In genomic region chr7:37920305-37920618, GRCh38 we compare ENCODE assay signal across 8 cellular contexts. TPM values are rescaled to one million over a fixed set of nuclear protein-coding genes. Genes with fewer than 3 reads are reported as not detected.
DNase-seq lines count a peak whose midpoint lies in the region; ATAC-seq, FAIRE-seq and TF ChIP-seq lines count a peak whose summit lies in the region.

No MANE protein-coding gene starts in this region.

- peaks cover 60% of the 10 kb centered on the region for H3K27me3 Mint-ChIP-seq in WTC11 (ENCODE audit: low read depth)

- peaks cover 3% of the 10 kb centered on the region; the same call in 1 of the 2 replicates for H3K36me3 Mint-ChIP-seq in WTC11

- H3K9ac ChIP-seq in skeletal muscle tissue (ENCODE audit: low read depth in 1 of 3, low read length in 3 of 3), result peak overlapping the region; percentile 87 to 96 (median 96)

- FAIRE-seq in GM12891 (lab: Jason Lieb, UNC), result peak; percentile 87

- no CpG with 5 or more reads among the region's 7 CpGs for WGBS in iPS DF 6.9 (ENCODE audit: insufficient coverage, insufficient read length)

- POLR2A ChIA-PET in WTC11 (lab: Charles Lee), result no interaction called here

- TF ChIP-seq CTCF in WTC11 (IDR thresholded peaks at IDR 0.05) (no peak), GM20000 (IDR thresholded peaks at IDR 0.05; ENCODE audit: extremely low read depth, missing control alignments) (no peak)

- H3K9me3 ChIP-seq in iPS DF 6.9 (ENCODE audit: control insufficient read depth, insufficient read depth, low read length) (no peaks in the 10 kb centered on the region), skeletal muscle tissue (ENCODE audit: control insufficient read depth in 3 of 3, low read length in 3 of 3) (no peaks in the 10 kb centered on the region)

- H3K27me3 ChIP-seq in iPS DF 6.9 (ENCODE audit: control insufficient read depth, insufficient read depth, low read length), result peaks cover 10% of the 10 kb centered on the region; the same call in 1 of the 2 replicates
- peaks cover 8 to 10% (median 8%) of the 10 kb centered on the region in 3 donors for H3K27me3 ChIP-seq in skeletal muscle tissue (ENCODE audit: control insufficient read depth in 3 of 3, insufficient read depth in 3 of 3, low read length in 3 of 3)

- H3K27ac ChIP-seq in iPS DF 6.9 (ENCODE audit: low read length) (no peak overlapping the region), skeletal muscle tissue (ENCODE audit: low read depth, low read length) (peak overlapping the region; percentile 92)

- ATAC-seq in WTC11 (no peak), left lobe of liver (no peak)

- H3K36me3 ChIP-seq in iPS DF 6.9 (ENCODE audit: control insufficient read depth, insufficient read depth, low read length) (no peaks in the 10 kb centered on the region), skeletal muscle tissue (ENCODE audit: control insufficient read depth in 3 of 3, insufficient read depth in 3 of 3, low read length in 3 of 3) (no peaks in the 10 kb centered on the region)

- no peak for TF ChIP-seq POLR2A in GM12891 (IDR thresholded peaks at IDR 0.05; ENCODE audit: low read depth, low read length)

- peaks cover 8% of the 10 kb centered on the region; the same call in 1 of the 2 replicates for H3K9me3 Mint-ChIP-seq in WTC11

- peaks cover 2% of the 10 kb centered on the region; the same call in 1 of the 2 replicates for H3K4me1 ChIP-seq in iPS DF 6.9 (ENCODE audit: control insufficient read depth, insufficient read depth, low read length)
- H3K4me1 ChIP-seq in skeletal muscle tissue (ENCODE audit: control insufficient read depth in 3 of 3, insufficient read depth in 3 of 3, low read length in 3 of 3), result peaks cover 27 to 39% (median 35%) of the 10 kb centered on the region in 3 donors

- no peak for DNase-seq in GM12891 (ENCODE audit: insufficient read length, low spot score)
- DNase-seq in WTC11 (ENCODE audit: low spot score), result no peak
- DNase-seq in iPS DF 6.9 (ENCODE audit: low read depth, low spot score), result no peak
- no peak for DNase-seq in GM20000 (ENCODE audit: low spot score)
- no peak for DNase-seq in NCI-H2029 treated with DMSO at 0.1 percent for 48 hours (lab: John Stamatoyannopoulos, UW)
- no peak for DNase-seq in left lobe of liver (ENCODE audit: low spot score)
- no peak for DNase-seq in mesenteric fat pad (ENCODE audit: low spot score)

- H3K4me1 Mint-ChIP-seq in WTC11, result peaks cover 17% of the 10 kb centered on the region

- peak overlapping the region; percentile 67; the same call in 1 of the 2 replicates for H3K4me3 ChIP-seq in iPS DF 6.9 (ENCODE audit: low read length)
- H3K4me3 ChIP-seq in skeletal muscle tissue (ENCODE audit: low read length in 3 of 3), result peak overlapping the region; percentile 79 to 89 (median 86)

- peak overlapping the region; percentile 78 for H3K4me3 Mint-ChIP-seq in WTC11

- CTCF ChIA-PET in WTC11 (lab: Charles Lee), result interaction anchor here (1.0 to 2.1 kb wide), 6 partner anchors 18 to 411 kb away, joined by 3 to 9 read pairs (median 4); no protein-coding TSS in a partner anchor

- H3K27ac Mint-ChIP-seq in WTC11, result no peak overlapping the region

TF ChIP-seq in GM12891, 5 proteins besides CTCF, POLR2A, EP300 and RAD21:
- TF ChIP-seq SPI1 (IDR thresholded peaks at IDR 0.05; ENCODE audit: low read depth, low read length), result no peak
- TF ChIP-seq POLR2AphosphoS5 (IDR thresholded peaks at IDR 0.05; ENCODE audit: low read depth, low read length), result no peak
- TF ChIP-seq TAF1 (IDR thresholded peaks at IDR 0.05; ENCODE audit: low read depth, low read length), result no peak
- TF ChIP-seq POU2F2 (IDR thresholded peaks at IDR 0.05; ENCODE audit: low read depth, low read length), result no peak
- no peak for TF ChIP-seq PAX5 (IDR thresholded peaks at IDR 0.05; ENCODE audit: insufficient read depth, low read length, severe bottlenecking)
TF ChIP-seq in GM12891: peak in this region for 0.

TF ChIP-seq in WTC11, 78 proteins besides CTCF, POLR2A, EP300 and RAD21:
- TF ChIP-seq MYBL2 (CRISPR knock-in tag; IDR thresholded peaks at IDR 0.05) (no peak), IRF2 (CRISPR knock-in tag; IDR thresholded peaks at IDR 0.05; ENCODE audit: borderline replicate concordance, low read depth) (no peak)

RNA-seq across cellular contexts. Expression of gene EPDR1, which starts 0.2 kb away (rescaled TPM):
- polyA plus RNA-seq in GM12891 (2012; ENCODE audit: low read depth, missing spikeins), result 0.78 TPM
- 6.3 to 7.4 TPM (median 6.7 TPM) in 3 replicates for total RNA-seq in WTC11 (2021)
- total RNA-seq in skeletal muscle tissue, result 63.2 TPM
- total RNA-seq in left lobe of liver, result 7.9 TPM
- 46.3 TPM for total RNA-seq in mesenteric fat pad

RNA-seq across cellular contexts. Expression of gene SFRP4, which starts 3.6 kb away (rescaled TPM):
- polyA plus RNA-seq in GM12891 (2012; ENCODE audit: low read depth, missing spikeins), result not detected
- total RNA-seq in WTC11 (2021) (0.07 to 0.24 TPM (median 0.09 TPM) in 3 replicates), skeletal muscle tissue (28.7 TPM), left lobe of liver (0.05 TPM), mesenteric fat pad (64.3 TPM)

Comparison
In these comparisons a context has a peak if more than half of its experiments do, and no peak if none do; other contexts are left out.
1. RNA of gene SFRP4, which starts 3.6 kb away (total RNA-seq): 64.3 TPM in mesenteric fat pad (single experiment) and 28.7 TPM in skeletal muscle tissue (single experiment); 0.07 to 0.24 TPM in WTC11 and 0.05 TPM in left lobe of liver (single experiment); every median in the first group is over 10 times any median in the second.